ENCODE assay signal across 16 cellular contexts in the genomic region with DNA sequence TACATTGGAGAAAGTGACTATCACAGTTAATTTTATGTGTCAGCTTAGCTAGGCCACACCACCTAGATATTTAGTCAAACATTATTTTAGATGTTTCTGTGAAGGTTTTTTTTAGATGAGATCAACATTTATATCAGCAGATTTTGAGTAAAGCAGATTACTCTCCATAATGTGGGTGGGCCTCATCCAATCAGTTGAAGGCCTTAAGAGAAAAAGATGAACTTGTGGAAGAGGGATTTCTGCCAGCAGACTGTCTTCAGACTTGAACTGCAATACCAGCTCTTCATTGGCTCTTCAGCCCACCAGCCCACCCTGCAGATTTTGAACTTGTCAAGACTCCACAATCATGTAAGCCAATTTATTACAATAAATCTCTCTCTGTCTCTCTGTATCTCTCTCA. TPM values are rescaled to one million over a fixed set of nuclear protein-coding genes. Genes with fewer than 3 reads are reported as not detected.
DNase-seq lines count a peak whose midpoint lies in the region; ATAC-seq, FAIRE-seq and TF ChIP-seq lines count a peak whose summit lies in the region.
"Had no signal": no experiment of that assay in that cellular context is flagged by ENCODE, and none has a peak within 500 bp of the region (broad histone marks: within the 10 kb centered on the region; RNA-seq: fewer than 3 reads in every experiment).

No MANE protein-coding gene starts in this region.

- ATAC-seq in WTC11 (no peak), HG03175 (IDR thresholded peaks at IDR 0.05; ENCODE audit: unreplicated experiment) (no peak)
- ATAC-seq: GM12878 had no signal

- H3K4me3 ChIP-seq in HEK293 (ENCODE audit: low read depth, low read length), result no peak overlapping the region
- H3K4me3 ChIP-seq in NB4 (ENCODE audit: low read depth, low read length), result no peak overlapping the region
- H3K4me3 ChIP-seq in mesendoderm (ENCODE audit: low read length), result no peak overlapping the region
- H3K4me3 ChIP-seq: GM12878 had no signal

- H3K79me2 ChIP-seq in mesendoderm (ENCODE audit: control insufficient read depth, insufficient read depth, low read length), result no peaks in the 10 kb centered on the region

- no peak overlapping the region for H2BK15ac ChIP-seq in mesendoderm (replicated peaks; ENCODE audit: low read depth)

- H3K27ac ChIP-seq in HEK293 (ENCODE audit: extremely low read depth, low read depth, low read length) (no peak overlapping the region), mesendoderm (ENCODE audit: low read depth, low read length) (no peak overlapping the region)

- CTCF ChIA-PET in HEK293 (lab: Yijun Ruan, JAX), result no interaction called here
- CTCF ChIA-PET in WTC11 (lab: Charles Lee), result no interaction called here
- CTCF ChIA-PET in HEK293T (lab: Yijun Ruan, JAX), result no interaction called here

- no peak overlapping the region for H2BK5ac ChIP-seq in mesendoderm (ENCODE audit: low read length)

- H3K4me3 Mint-ChIP-seq in WTC11, result no peak overlapping the region
- H3K4me3 Mint-ChIP-seq: B cell; CD4-positive, alpha-beta T cell had no signal

- H3K9ac ChIP-seq in mesendoderm (ENCODE audit: low read length), result no peak overlapping the region

- no peaks in the 10 kb centered on the region for H3K79me1 ChIP-seq in mesendoderm (ENCODE audit: low read length)

- no peak for DNase-seq in GM12891 (ENCODE audit: insufficient read length, low spot score)
- peak; percentile 18 for DNase-seq in NB4 (ENCODE audit: low read depth)
- DNase-seq in WTC11 (ENCODE audit: low spot score), result no peak
- DNase-seq in HEK293T (ENCODE audit: extremely low spot score), result no peak
- DNase-seq in mesendoderm, result no peak
- no peak for DNase-seq in globus pallidus (ENCODE audit: low spot score)
- DNase-seq: C1 segment of cervical spinal cord; Calu3; CD4-positive, alpha-beta T cell; DMS 273 treated with DMSO at 0.1 percent for 48 hours; HCEC 1CT had no signal

- no peaks in the 10 kb centered on the region for H3K27me3 ChIP-seq in mesendoderm (ENCODE audit: insufficient read depth, low read length, poor library complexity)

- H2BK120ac ChIP-seq in mesendoderm (ENCODE audit: low read depth, low read length), result no peak overlapping the region

- peak; percentile 47 for FAIRE-seq in GM12891 (lab: Jason Lieb, UNC)
- FAIRE-seq: GM12878, GM19239 had no signal

- H3K4me1 Mint-ChIP-seq in WTC11, result peaks cover 24% of the 10 kb centered on the region
- H3K4me1 Mint-ChIP-seq: B cell had no signal

- no peaks in the 10 kb centered on the region for H3K36me3 Mint-ChIP-seq in WTC11

- H3K27ac Mint-ChIP-seq in WTC11, result no peak overlapping the region
- H3K27ac Mint-ChIP-seq: B cell; CD4-positive, alpha-beta T cell had no signal

- H3K36me3 ChIP-seq in HEK293 (ENCODE audit: control insufficient read depth in 2 of 2, insufficient read depth in 1 of 2, low read length in 2 of 2) (no peaks in the 10 kb centered on the region), mesendoderm (ENCODE audit: control insufficient read depth, insufficient read depth, low read length) (no peaks in the 10 kb centered on the region)

- TF ChIP-seq POLR2A in GM12891 (IDR thresholded peaks at IDR 0.05; ENCODE audit: low read depth, low read length) (no peak), NB4 (IDR thresholded peaks at IDR 0.05; ENCODE audit: extremely low read depth, insufficient read length) (no peak)

- no peak overlapping the region for H3K4me2 ChIP-seq in mesendoderm (ENCODE audit: low read length)

- no peaks in the 10 kb centered on the region for H3K27me3 Mint-ChIP-seq in WTC11 (ENCODE audit: low read depth)
- H3K27me3 Mint-ChIP-seq: B cell; CD4-positive, alpha-beta T cell had no signal

- no peaks in the 10 kb centered on the region for H3K9me3 Mint-ChIP-seq in WTC11
- H3K9me3 Mint-ChIP-seq: CD4-positive, alpha-beta T cell had no signal

- no peak overlapping the region for H3K18ac ChIP-seq in mesendoderm (ENCODE audit: low read length)

- no peak overlapping the region for H3K4ac ChIP-seq in mesendoderm (ENCODE audit: low read depth, low read length)

- TF ChIP-seq CTCF in HEK293 (tag by site-specific recombination; IDR thresholded peaks at IDR 0.05) (no peak), NB4 (IDR thresholded peaks at IDR 0.05; ENCODE audit: low read depth, low read length) (no peak), WTC11 (IDR thresholded peaks at IDR 0.05) (no peak)

- H3K4me1 ChIP-seq in HEK293 (ENCODE audit: control insufficient read depth, insufficient read depth, low read length) (no peaks in the 10 kb centered on the region), mesendoderm (ENCODE audit: control insufficient read depth, low read depth, low read length) (no peaks in the 10 kb centered on the region)

- no peak overlapping the region for H4K8ac ChIP-seq in mesendoderm (ENCODE audit: low read depth, low read length)

- H4K5ac ChIP-seq in mesendoderm (ENCODE audit: low read length), result no peak overlapping the region

- POLR2A ChIA-PET in HEK293 (lab: Yijun Ruan, JAX) (no interaction called here), WTC11 (lab: Charles Lee) (no interaction called here), HEK293T (lab: Yijun Ruan, JAX) (no interaction called here)

- H3K56ac ChIP-seq in mesendoderm (ENCODE audit: low read length), result no peak overlapping the region

- H2AK5ac ChIP-seq in mesendoderm (ENCODE audit: low read length), result no peak overlapping the region

- no peak overlapping the region for H3K23ac ChIP-seq in mesendoderm (ENCODE audit: low read length)

- no peaks in the 10 kb centered on the region for H3K9me3 ChIP-seq in HEK293 (ENCODE audit: control insufficient read depth, insufficient read depth, low read depth, low read length)

TF ChIP-seq in GM12891, 5 proteins besides CTCF, POLR2A, EP300 and RAD21:
- TF ChIP-seq POU2F2 (IDR thresholded peaks at IDR 0.05; ENCODE audit: low read depth, low read length), result no peak
TF ChIP-seq in GM12891: peak in this region for 0.

TF ChIP-seq in HEK293, 187 proteins besides CTCF, POLR2A, EP300 and RAD21:
- TF ChIP-seq ZNF138 (tag by site-specific recombination; IDR thresholded peaks at IDR 0.05; ENCODE audit: borderline replicate concordance), result no peak
- peak; percentile 97 for TF ChIP-seq ZNF10 (tag by site-specific recombination; IDR thresholded peaks at IDR 0.05)

TF ChIP-seq in WTC11, 78 proteins besides CTCF, POLR2A, EP300 and RAD21 (continues in another document):
- no peak for TF ChIP-seq ZBTB21 (CRISPR knock-in tag; IDR thresholded peaks at IDR 0.05; ENCODE audit: borderline replicate concordance)
- TF ChIP-seq, protein P1, sequence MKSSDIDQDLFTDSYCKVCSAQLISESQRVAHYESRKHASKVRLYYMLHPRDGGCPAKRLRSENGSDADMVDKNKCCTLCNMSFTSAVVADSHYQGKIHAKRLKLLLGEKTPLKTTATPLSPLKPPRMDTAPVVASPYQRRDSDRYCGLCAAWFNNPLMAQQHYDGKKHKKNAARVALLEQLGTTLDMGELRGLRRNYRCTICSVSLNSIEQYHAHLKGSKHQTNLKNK (CRISPR knock-in tag; IDR thresholded peaks at IDR 0.05), result no peak
- TF ChIP-seq HMGA2 (CRISPR knock-in tag; IDR thresholded peaks at IDR 0.05), result 0 out of 2 replicates have a peak, but pooled peaks have one; percentile 47

TF ChIP-seq in HEK293T, 16 proteins besides CTCF, POLR2A, EP300 and RAD21:
- no peak for TF ChIP-seq L3MBTL2 (conservative IDR thresholded peaks at IDR 0.05)
- no peak for TF ChIP-seq LEF1 (IDR thresholded peaks at IDR 0.05; ENCODE audit: borderline replicate concordance)
- TF ChIP-seq ELF4 (IDR thresholded peaks at IDR 0.05), result no peak
- TF ChIP-seq TARDBP (IDR thresholded peaks at IDR 0.05), result no peak
- TF ChIP-seq FOXA1 (IDR thresholded peaks at IDR 0.05), result no peak
- TF ChIP-seq ZNF384 (IDR thresholded peaks at IDR 0.05), result no peak
- TF ChIP-seq BHLHE40 (IDR thresholded peaks at IDR 0.05; ENCODE audit: borderline replicate concordance), result no peak
- no peak for TF ChIP-seq SUZ12 (IDR thresholded peaks at IDR 0.05)
- no peak for TF ChIP-seq CTBP1 (IDR thresholded peaks at IDR 0.05; ENCODE audit: borderline replicate concordance)
- TF ChIP-seq, protein P2, sequence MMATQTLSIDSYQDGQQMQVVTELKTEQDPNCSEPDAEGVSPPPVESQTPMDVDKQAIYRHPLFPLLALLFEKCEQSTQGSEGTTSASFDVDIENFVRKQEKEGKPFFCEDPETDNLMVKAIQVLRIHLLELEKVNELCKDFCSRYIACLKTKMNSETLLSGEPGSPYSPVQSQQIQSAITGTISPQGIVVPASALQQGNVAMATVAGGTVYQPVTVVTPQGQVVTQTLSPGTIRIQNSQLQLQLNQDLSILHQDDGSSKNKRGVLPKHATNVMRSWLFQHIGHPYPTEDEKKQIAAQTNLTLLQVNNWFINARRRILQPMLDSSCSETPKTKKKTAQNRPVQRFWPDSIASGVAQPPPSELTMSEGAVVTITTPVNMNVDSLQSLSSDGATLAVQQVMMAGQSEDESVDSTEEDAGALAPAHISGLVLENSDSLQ (IDR thresholded peaks at IDR 0.05), result no peak
- no peak for TF ChIP-seq NFRKB (IDR thresholded peaks at IDR 0.05)
- TF ChIP-seq FOXK2 (IDR thresholded peaks at IDR 0.05), result no peak
- TF ChIP-seq HDGF (IDR thresholded peaks at IDR 0.05; ENCODE audit: borderline replicate concordance), result no peak
- no peak for TF ChIP-seq FOXM1 (IDR thresholded peaks at IDR 0.05; ENCODE audit: borderline replicate concordance)
- TF ChIP-seq ARNT (IDR thresholded peaks at IDR 0.05), result no peak
- no peak for TF ChIP-seq SP1 (IDR thresholded peaks at IDR 0.05)

RNA-seq across cellular contexts. Expression of a gene that starts 25.1 kb away (rescaled TPM):
- polyA plus RNA-seq in GM12891 (2012; ENCODE audit: low read depth, missing spikeins), result 1.7 TPM
- total RNA-seq in WTC11 (2021), result 11.7 to 11.8 TPM (median 11.8 TPM) in 3 replicates
- 8.4 TPM for polyA plus RNA-seq in mesendoderm (2013, experiment 1 of 2)
- 8.3 TPM for polyA plus RNA-seq in mesendoderm (2013, experiment 2 of 2)
